Comparison of ENCODE assay signal across 8 cellular contexts in the genomic region with DNA sequence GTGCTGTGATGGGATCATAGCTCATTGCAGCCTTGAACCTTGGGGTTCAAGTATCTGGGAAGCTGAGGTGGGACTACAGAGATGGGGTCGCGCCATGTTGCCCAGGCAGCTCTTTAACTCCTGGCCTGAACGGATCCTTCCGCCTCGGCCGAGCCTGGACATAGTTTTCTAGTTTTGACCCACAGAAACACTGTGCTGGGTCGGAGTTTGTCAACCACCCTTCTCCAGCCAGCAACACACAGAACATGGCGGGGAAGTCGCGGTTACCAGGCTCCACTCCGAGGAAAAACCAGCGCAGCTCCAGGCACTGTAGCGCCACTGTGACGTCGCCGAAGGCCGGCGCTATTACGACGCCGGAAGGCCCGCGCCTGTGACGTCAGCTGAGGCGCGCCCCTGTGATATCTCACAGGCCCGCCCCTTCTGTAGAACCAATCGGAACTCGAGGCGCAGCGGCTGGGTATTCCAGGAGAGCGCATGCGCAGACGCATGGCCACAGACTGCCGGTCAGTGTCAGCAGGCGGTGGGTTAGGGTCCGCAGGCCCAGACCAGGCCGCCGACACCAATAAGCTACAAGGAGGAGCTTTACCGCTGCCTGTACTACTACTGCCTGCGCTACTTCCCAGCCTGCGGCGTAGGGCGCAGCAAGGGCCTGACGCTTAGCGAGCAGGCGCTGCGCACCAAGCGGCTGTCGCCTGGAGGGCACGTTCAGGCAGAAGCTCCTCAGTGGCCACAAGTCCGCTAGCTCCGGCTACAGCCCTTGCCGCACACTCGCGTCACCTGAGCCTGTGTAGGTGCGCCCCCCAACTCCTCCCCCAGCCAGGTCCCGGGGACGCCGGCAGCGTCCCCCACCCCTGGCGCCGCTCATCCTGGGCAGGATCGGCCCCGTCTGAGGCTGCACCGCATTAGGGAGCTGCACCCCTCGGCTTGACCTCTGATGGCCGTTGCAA.
DNase-seq lines count a peak whose midpoint lies in the region; ATAC-seq, FAIRE-seq and TF ChIP-seq lines count a peak whose summit lies in the region.

No MANE protein-coding gene starts in this region.

- peak overlapping the region; percentile 99 for H3K27ac Mint-ChIP-seq in mesothelial cell of epicardium

- H3K9me3 Mint-ChIP-seq in mesothelial cell of epicardium, result no peaks in the 10 kb centered on the region

- peak; percentile 20 for FAIRE-seq in HTR-8/SVneo (lab: Jason Lieb, UNC)
- FAIRE-seq in endometrium (lab: Jason Lieb, UNC), result peak; percentile 35

- no peaks in the 10 kb centered on the region for H3K27me3 Mint-ChIP-seq in mesothelial cell of epicardium (ENCODE audit: low read depth)

- H3K4me3 Mint-ChIP-seq in mesothelial cell of epicardium, result peak overlapping the region; percentile 91

- peaks cover 6% of the 10 kb centered on the region for H3K36me3 Mint-ChIP-seq in mesothelial cell of epicardium

- ATAC-seq in GM21367 (IDR thresholded peaks at IDR 0.05; ENCODE audit: unreplicated experiment), result peak; percentile 97

- TF ChIP-seq CTCF in mesothelial cell of epicardium (IDR thresholded peaks at IDR 0.05; ENCODE audit: unreplicated experiment), result no peak

- H3K4me1 Mint-ChIP-seq in mesothelial cell of epicardium, result peaks cover 12% of the 10 kb centered on the region

- DNase-seq in Caki2 (ENCODE audit: low read depth) (peak; percentile 97), HTR-8/SVneo (ENCODE audit: insufficient read length, low spot score) (peak; percentile 87), NOMO-1 treated with dmso at 0.1 percent for 144 hours (lab: John Stamatoyannopoulos, UW; ENCODE audit: unreplicated experiment) (peak; percentile 94), mesothelial cell of epicardium (ENCODE audit: low spot score in 2 of 2, unreplicated experiment in 2 of 2) (peak; percentile 96 to 98)
- peak; percentile 89 for DNase-seq in activated CD8-positive, alpha-beta memory T cell treated with anti-CD3 and anti-CD28 coated beads, Interleukin-2, amount 50 U/mL, for 24 hours (ENCODE audit: extremely low read depth)
- DNase-seq in stimulated activated CD8-positive, alpha-beta memory T cell treated with anti-CD3 and anti-CD28 coated beads, Interleukin-15, amount 100 ng/mL, for 48 hours (ENCODE audit: low read depth in 2 of 2), result peak; percentile 94

- in situ Hi-C loops in Caki2 (cut with HindIII; ENCODE audit: low pct_unique_long_range_greater_than_20kb, low sequenced_read_pairs), result no loop called here

Comparison
In these comparisons a context has a peak if more than half of its experiments do, and no peak if none do; other contexts are left out.
1. Peak in every context shown above with its lines: DNase-seq and ATAC-seq.